In genomic region chr15:67076147-67076843, GRCh38 we compare ENCODE assay signal across 8 cellular contexts. TPM values are rescaled to one million over a fixed set of nuclear protein-coding genes. Genes with fewer than 3 reads are reported as not detected.
DNase-seq lines count a peak whose midpoint lies in the region; ATAC-seq and TF ChIP-seq lines count a peak whose summit lies in the region.

No MANE protein-coding gene starts in this region.

- peaks cover 5% of the 10 kb centered on the region for H3K9me3 Mint-ChIP-seq in endodermal cell
- no peaks in the 10 kb centered on the region for H3K9me3 Mint-ChIP-seq in stimulated activated effector memory CD8-positive, alpha-beta T cell treated with anti-CD3 and anti-CD28 coated beads, Interleukin-12 subunit alpha, Interleukin-12 subunit beta, amount 100 ng/mL, for 72 hours

- H3F3A ChIP-seq in PC-3 (ENCODE audit: low read length, unreplicated experiment): no peaks in the 10 kb centered on the region

- H4K20me1 ChIP-seq in PC-3 (ENCODE audit: low read length): peaks cover 53% of the 10 kb centered on the region

- BruUV-seq in PC-3 (replicated peaks; lab: Mats Ljungman, UMichigan): no TSS peak

- no peak overlapping the region for H3K9ac ChIP-seq in PC-3 (ENCODE audit: low read length)
- no peak overlapping the region for H3K9ac ChIP-seq in endodermal cell (ENCODE audit: extremely low read depth, low read length, poor library complexity, severe bottlenecking)

- no peak for ATAC-seq in left cardiac atrium
- no peak for ATAC-seq in Right ventricle myocardium inferior
- peak; percentile 57 for ATAC-seq in PC-3
- no peak for ATAC-seq in stimulated activated effector memory CD8-positive, alpha-beta T cell treated with anti-CD3 and anti-CD28 coated beads, Interleukin-12 subunit alpha, Interleukin-12 subunit beta, amount 100 ng/mL, for 72 hours
- ATAC-seq in GM21515 (IDR thresholded peaks at IDR 0.05; ENCODE audit: unreplicated experiment): no peak

- TF ChIP-seq POLR2A in lower leg skin (IDR thresholded peaks at IDR 0.05): no peak

- peak; percentile 61 for DNase-seq in left cardiac atrium
- no peak for DNase-seq in Right ventricle myocardium inferior (ENCODE audit: missing footprints)
- peak; percentile 81 for DNase-seq in PC-3
- no peak for DNase-seq in endodermal cell
- no peak for DNase-seq in stimulated activated effector memory CD8-positive, alpha-beta T cell treated with anti-CD3 and anti-CD28 coated beads, Interleukin-12 subunit alpha, Interleukin-12 subunit beta, amount 100 ng/mL, for 72 hours (ENCODE audit: low spot score in 2 of 2)
- DNase-seq in superior temporal gyrus (ENCODE audit: extremely low spot score): no peak
- DNase-seq in lower leg skin (ENCODE audit: low spot score in 2 of 2): no peak

- H3K27ac ChIP-seq in PC-3 (ENCODE audit: low read length): peak overlapping the region; percentile 43
- no peak overlapping the region for H3K27ac ChIP-seq in endodermal cell (ENCODE audit: low read depth, low read length)

- peak overlapping the region; percentile 41 for H3K4me2 ChIP-seq in PC-3 (ENCODE audit: low read length)

- H2AFZ ChIP-seq in PC-3 (ENCODE audit: low read length): no peak overlapping the region

- no peaks in the 10 kb centered on the region for H3K36me3 Mint-ChIP-seq in endodermal cell (ENCODE audit: low read depth)
- peaks cover 14% of the 10 kb centered on the region for H3K36me3 Mint-ChIP-seq in stimulated activated effector memory CD8-positive, alpha-beta T cell treated with anti-CD3 and anti-CD28 coated beads, Interleukin-12 subunit alpha, Interleukin-12 subunit beta, amount 100 ng/mL, for 72 hours

- peak overlapping the region; percentile 8 for H3K27ac Mint-ChIP-seq in endodermal cell
- H3K27ac Mint-ChIP-seq in stimulated activated effector memory CD8-positive, alpha-beta T cell treated with anti-CD3 and anti-CD28 coated beads, Interleukin-12 subunit alpha, Interleukin-12 subunit beta, amount 100 ng/mL, for 72 hours: peak overlapping the region; percentile 61

- peaks cover 100% of the 10 kb centered on the region for H3K79me2 ChIP-seq in PC-3 (ENCODE audit: low read length)

- POLR2A ChIA-PET in PC-3 (lab: Charles Lee; ENCODE audit: unreplicated experiment): no interaction called here

- peaks cover 33% of the 10 kb centered on the region for H3K4me1 Mint-ChIP-seq in endodermal cell
- peaks cover 80% of the 10 kb centered on the region for H3K4me1 Mint-ChIP-seq in stimulated activated effector memory CD8-positive, alpha-beta T cell treated with anti-CD3 and anti-CD28 coated beads, Interleukin-12 subunit alpha, Interleukin-12 subunit beta, amount 100 ng/mL, for 72 hours

- H3K27me3 ChIP-seq in PC-3 (ENCODE audit: low read length) (no peaks in the 10 kb centered on the region), endodermal cell (ENCODE audit: control insufficient read depth, insufficient read depth, low read length, poor library complexity, severe bottlenecking) (no peaks in the 10 kb centered on the region)

- H3K36me3 ChIP-seq in PC-3 (ENCODE audit: low read depth, low read length) (peaks cover 53% of the 10 kb centered on the region), endodermal cell (ENCODE audit: control insufficient read depth, insufficient read depth, low read length) (peaks cover 21% of the 10 kb centered on the region)

- peaks cover 7% of the 10 kb centered on the region for H3K27me3 Mint-ChIP-seq in endodermal cell (ENCODE audit: insufficient read depth)

- 84 to 97% methylated on average over 8 to 13 of the region's 13 CpGs for WGBS in endodermal cell (ENCODE audit: insufficient coverage in 1 of 2, insufficient read length in 1 of 2), 2 experiments
- WGBS in lower leg skin, 2 donors: 60% methylated on average over 13 of the region's 13 CpGs

- H3K9me3 ChIP-seq in PC-3 (ENCODE audit: low read length) (no peaks in the 10 kb centered on the region), endodermal cell (ENCODE audit: control insufficient read depth, low read length) (peaks cover 7% of the 10 kb centered on the region)

- H3K4me3 Mint-ChIP-seq in endodermal cell: no peak overlapping the region
- H3K4me3 Mint-ChIP-seq in stimulated activated effector memory CD8-positive, alpha-beta T cell treated with anti-CD3 and anti-CD28 coated beads, Interleukin-12 subunit alpha, Interleukin-12 subunit beta, amount 100 ng/mL, for 72 hours: no peak overlapping the region

- intact Hi-C loops in left cardiac atrium (cut with DNase I) (no loop called here), Right ventricle myocardium inferior (cut with DNase I) (no loop called here), PC-3 (cut with micrococcal nuclease) (no loop called here), lower leg skin (cut with DNase I; ENCODE audit: low total_unique reads) (no loop called here)

- CTCF ChIA-PET in PC-3 (lab: Charles Lee): no interaction called here

- H3K4me3 ChIP-seq in PC-3 (ENCODE audit: low read length) (no peak overlapping the region), endodermal cell (ENCODE audit: low read length) (no peak overlapping the region), lower leg skin (ENCODE audit: low read depth, poor library complexity, severe bottlenecking) (no peak overlapping the region)

- H3K4me1 ChIP-seq in PC-3 (ENCODE audit: insufficient read depth, low read length) (peaks cover 80% of the 10 kb centered on the region), endodermal cell (ENCODE audit: control insufficient read depth, insufficient read depth, low read length) (peaks cover 15% of the 10 kb centered on the region)

- H3K9me2 ChIP-seq in PC-3 (replicated peaks; ENCODE audit: low read length): no peaks in the 10 kb centered on the region

- no peak for TF ChIP-seq CTCF in PC-3 (conservative IDR thresholded peaks at IDR 0.05; ENCODE audit: low read depth, low read length)
- TF ChIP-seq CTCF in endodermal cell (conservative IDR thresholded peaks at IDR 0.05): no peak
- no peak for TF ChIP-seq CTCF in lower leg skin (IDR thresholded peaks at IDR 0.05)

RNA-seq across cellular contexts. Expression of gene SMAD3, which starts 10.9 kb away (rescaled TPM):
- 10 to 100 TPM; 24.0 to 37.5 TPM for total RNA-seq in left cardiac atrium
- total RNA-seq in Right ventricle myocardium inferior: 18.0 TPM
- 75.6 and 86.4 TPM in 2 replicates for total RNA-seq in PC-3 (2014; rRNA removed)
- total RNA-seq in endodermal cell: 1 to 10 TPM; 7.8 to 9.6 TPM
- polyA plus RNA-seq in endodermal cell (2013, experiment 1 of 2): 36.7 TPM
- polyA plus RNA-seq in endodermal cell (2013, experiment 2 of 2): 35.6 TPM
- total RNA-seq in lower leg skin: 10 to 100 TPM; 25.9 to 69.4 (median 35.2) TPM

Comparison
In these comparisons a context has a peak if more than half of its experiments do, and no peak if none do; other contexts are left out.
1. DNase-seq: peak in left cardiac atrium (single experiment) and PC-3 (single experiment); none in Right ventricle myocardium inferior (single experiment), endodermal cell (single experiment), stimulated activated effector memory CD8-positive, alpha-beta T cell treated with anti-CD3 and anti-CD28 coated beads, Interleukin-12 subunit alpha, Interleukin-12 subunit beta, amount 100 ng/mL, for 72 hours (0 of 2), superior temporal gyrus (single experiment) and lower leg skin (0 of 2).